ENCODE assay signal across 15 cellular contexts in genomic region chr5:146390469-146390868, GRCh38. TPM values are rescaled to one million over a fixed set of nuclear protein-coding genes. Genes with fewer than 3 reads are reported as not detected.
DNase-seq lines count a peak whose midpoint lies in the region; ATAC-seq and TF ChIP-seq lines count a peak whose summit lies in the region.
"Had no signal": no experiment of that assay in that cellular context is flagged by ENCODE, and none has a peak within 500 bp of the region (broad histone marks: within the 10 kb centered on the region; RNA-seq: fewer than 3 reads in every experiment).

No MANE protein-coding gene starts in this region.

- H3K4me3 ChIP-seq in cardiac fibroblast (replicated peaks in 1 of 2; ENCODE audit: low read depth in 2 of 2, low read length in 2 of 2) = no peak overlapping the region
- H3K4me3 ChIP-seq: upper lobe of left lung had no signal

- ATAC-seq in GM21423 (IDR thresholded peaks at IDR 0.05; ENCODE audit: unreplicated experiment) = no peak

- no peak overlapping the region for H3K4me3 Mint-ChIP-seq in osteocyte (ENCODE audit: unreplicated experiment)
- H3K4me3 Mint-ChIP-seq: activated naive CD8-positive, alpha-beta T cell treated with anti-CD3 and anti-CD28 coated beads, Interleukin-2, amount 10 ng/mL, durations not matched to agents 7 days and 5 days had no signal

- DNase-seq in NCI-H82 (lab: John Stamatoyannopoulos, UW) = peak; percentile 2
- DNase-seq in NCI-H82 treated with DMSO at 0.1 percent for 48 hours (lab: John Stamatoyannopoulos, UW; ENCODE audit: unreplicated experiment) = no peak
- DNase-seq in cardiac fibroblast (ENCODE audit: low read depth in 2 of 2) = no peak
- DNase-seq in osteocyte (ENCODE audit: extremely low spot score, unreplicated experiment) = no peak
- no peak for DNase-seq in NCI-H187 treated with DMSO at 0.1 percent for 48 hours (lab: John Stamatoyannopoulos, UW)
- no peak for DNase-seq in ACHN
- DNase-seq: activated naive CD8-positive, alpha-beta T cell treated with anti-CD3 and anti-CD28 coated beads, Interleukin-2, amount 10 ng/mL, durations not matched to agents 7 days and 5 days; cortex of kidney; foreskin melanocyte; stimulated activated CD4-positive, alpha-beta T cell treated with anti-CD3 and anti-CD28 coated beads, Interleukin-12 subunit alpha, Interleukin-12 subunit beta, amount 100 ng/mL, for 4 hours; T-helper 9 cell; upper lobe of left lung had no signal

- TF ChIP-seq CTCF in LNCAP (IDR thresholded peaks at IDR 0.05) = peak; percentile 32; the same call in 1 of the 2 replicates
- peak; percentile 19 for TF ChIP-seq CTCF in cardiac fibroblast (IDR thresholded peaks at IDR 0.05; ENCODE audit: low read depth, low read length)
- TF ChIP-seq CTCF in osteocyte (IDR thresholded peaks at IDR 0.05) = peak; percentile 17

- in situ Hi-C loops in ACHN (cut with HindIII; ENCODE audit: low pct_ligation_motif_present, low pct_unique_long_range_greater_than_20kb, low sequenced_read_pairs) = no loop called here

- H3K36me3 Mint-ChIP-seq in osteocyte (ENCODE audit: unreplicated experiment) = no peaks in the 10 kb centered on the region
- H3K36me3 Mint-ChIP-seq: activated naive CD8-positive, alpha-beta T cell treated with anti-CD3 and anti-CD28 coated beads, Interleukin-2, amount 10 ng/mL, durations not matched to agents 7 days and 5 days had no signal

- no peak overlapping the region for H3K27ac Mint-ChIP-seq in osteocyte (ENCODE audit: unreplicated experiment)
- H3K27ac Mint-ChIP-seq: activated naive CD8-positive, alpha-beta T cell treated with anti-CD3 and anti-CD28 coated beads, Interleukin-2, amount 10 ng/mL, durations not matched to agents 7 days and 5 days had no signal

- no peaks in the 10 kb centered on the region for H3K9me3 Mint-ChIP-seq in osteocyte (ENCODE audit: unreplicated experiment)
- H3K9me3 Mint-ChIP-seq: activated naive CD8-positive, alpha-beta T cell treated with anti-CD3 and anti-CD28 coated beads, Interleukin-2, amount 10 ng/mL, durations not matched to agents 7 days and 5 days had no signal

- H3K4me1 Mint-ChIP-seq in osteocyte (ENCODE audit: unreplicated experiment) = no peaks in the 10 kb centered on the region
- H3K4me1 Mint-ChIP-seq: activated naive CD8-positive, alpha-beta T cell treated with anti-CD3 and anti-CD28 coated beads, Interleukin-2, amount 10 ng/mL, durations not matched to agents 7 days and 5 days had no signal

- H3K27me3 Mint-ChIP-seq in osteocyte (ENCODE audit: unreplicated experiment) = peaks cover 4% of the 10 kb centered on the region

RNA-seq across cellular contexts. Expression of gene POU4F3, which starts 51.8 kb away (rescaled TPM):
- not detected in 2 replicates for total RNA-seq in osteocyte
- total RNA-seq: liver had no signal

RNA-seq across cellular contexts. Expression of gene TCERG1, which starts 56.7 kb away (rescaled TPM):
- total RNA-seq in osteocyte = 44.2 and 47.3 TPM in 2 replicates
